Comparison of ENCODE assay signal across 17 cellular contexts in genomic region chr5:57906637-57907036, GRCh38.
DNase-seq lines count a peak whose midpoint lies in the region; ATAC-seq and TF ChIP-seq lines count a peak whose summit lies in the region.
"Had no signal": no experiment of that assay in that cellular context is flagged by ENCODE, and none has a peak within 500 bp of the region (broad histone marks: within the 10 kb centered on the region; RNA-seq: fewer than 3 reads in every experiment).

No MANE protein-coding gene starts in this region.

- no peak overlapping the region for H3K9ac ChIP-seq in mesenchymal stem cell (ENCODE audit: low read length)
- H3K9ac ChIP-seq: GM23248 had no signal

- no peak overlapping the region for H4K8ac ChIP-seq in mesenchymal stem cell (ENCODE audit: low read length)

- DNase-seq in left ventricle myocardium superior (peak; percentile 38), cardiac septum (ENCODE audit: low spot score) (no peak), ascending aorta (ENCODE audit: low spot score in 2 of 2) (no peak), mesenchymal stem cell (no peak), aorta (peak; percentile 35 to 57)
- DNase-seq in activated CD8-positive, alpha-beta memory T cell treated with anti-CD3 and anti-CD28 coated beads for 24 hours = no peak
- DNase-seq: ACHN; BE2C; CD4-positive, CD25-positive, alpha-beta regulatory T cell; CD8-positive, alpha-beta memory T cell; COR-L47; DMS79; GDM1; GM23248; H7 had no signal

- no peaks in the 10 kb centered on the region for H3K79me1 ChIP-seq in mesenchymal stem cell (replicated peaks; ENCODE audit: low read length, poor library complexity, severe bottlenecking)

- no peak overlapping the region for H3K4me2 ChIP-seq in mesenchymal stem cell (ENCODE audit: low read length, poor library complexity, severe bottlenecking)

- H3K18ac ChIP-seq in mesenchymal stem cell (ENCODE audit: low read depth in 1 of 2, low read length in 2 of 2) = no peak overlapping the region

- H2BK15ac ChIP-seq in mesenchymal stem cell (ENCODE audit: low read depth, poor library complexity, severe bottlenecking) = no peak overlapping the region

- no peak overlapping the region for H3K14ac ChIP-seq in mesenchymal stem cell (ENCODE audit: low read length in 2 of 2)

- WGBS in mesenchymal stem cell = 96% methylated on average over 7 of the region's 7 CpGs
- 8 to 9% methylated on average over 7 of the region's 7 CpGs for WGBS in aorta, 2 donors

- H3K27ac ChIP-seq in ascending aorta (peak overlapping the region; percentile 0 to 46), mesenchymal stem cell (ENCODE audit: low read length, poor library complexity, severe bottlenecking) (no peak overlapping the region), aorta (ENCODE audit: low read depth in 1 of 2, low read length in 2 of 2) (peak overlapping the region in 1 of 2 donors; percentile 67)
- H3K27ac ChIP-seq: GM23248 had no signal

- no peak for ATAC-seq in left ventricle myocardium superior
- peak; percentile 59 for ATAC-seq in aorta (ENCODE audit: low FRiP score)
- ATAC-seq in HG03045 (IDR thresholded peaks at IDR 0.05; ENCODE audit: unreplicated experiment) = no peak
- ATAC-seq in HG03460 (IDR thresholded peaks at IDR 0.05; ENCODE audit: unreplicated experiment) = no peak

- intact Hi-C loops in left ventricle myocardium superior (cut with micrococcal nuclease) = no loop called here
- intact Hi-C loops in cardiac septum (cut with DNase I) = no loop called here
- intact Hi-C loops in ascending aorta (cut with DNase I) = no loop called here
- intact Hi-C loops in aorta (cut with DNase I) = no loop called here

- no peak overlapping the region for H3K4ac ChIP-seq in mesenchymal stem cell (ENCODE audit: low read depth in 1 of 2, low read length in 2 of 2)

- no peak overlapping the region for H3K23ac ChIP-seq in mesenchymal stem cell (ENCODE audit: low read length in 2 of 2)

- no peak for TF ChIP-seq CTCF in ascending aorta (IDR thresholded peaks at IDR 0.05)

- no peaks in the 10 kb centered on the region for H3K4me1 ChIP-seq in ascending aorta
- H3K4me1 ChIP-seq in mesenchymal stem cell (ENCODE audit: control insufficient read depth, insufficient read depth, low read depth, low read length) = no peaks in the 10 kb centered on the region
- H3K4me1 ChIP-seq in aorta (ENCODE audit: control insufficient read depth in 1 of 2, insufficient read depth in 2 of 2, low read length in 2 of 2) = peaks cover 0 to 3% of the 10 kb centered on the region in 2 donors
- H3K4me1 ChIP-seq: BE2C had no signal

- peak overlapping the region; percentile 16 for H2AK5ac ChIP-seq in mesenchymal stem cell (ENCODE audit: low read length, severe bottlenecking)

- no peak overlapping the region for H2BK120ac ChIP-seq in mesenchymal stem cell (ENCODE audit: low read depth, low read length)

- H3K9me3 ChIP-seq in ascending aorta (no peaks in the 10 kb centered on the region), mesenchymal stem cell (ENCODE audit: control insufficient read depth, low read length) (no peaks in the 10 kb centered on the region), aorta (ENCODE audit: control insufficient read depth, low read length) (no peaks in the 10 kb centered on the region)
- H3K9me3 ChIP-seq: BE2C had no signal

- no peaks in the 10 kb centered on the region for H3K27me3 ChIP-seq in ascending aorta
- H3K27me3 ChIP-seq in mesenchymal stem cell (ENCODE audit: control insufficient read depth in 1 of 2, insufficient read depth in 1 of 2, low read length in 2 of 2) = no peaks in the 10 kb centered on the region
- H3K27me3 ChIP-seq in aorta (ENCODE audit: control insufficient read depth in 1 of 2, insufficient read depth in 2 of 2, low read length in 1 of 2) = no peaks in the 10 kb centered on the region
- H3K27me3 ChIP-seq: BE2C had no signal

- no peak overlapping the region for H4K91ac ChIP-seq in mesenchymal stem cell (ENCODE audit: low read length)

- no peak overlapping the region for H2BK12ac ChIP-seq in mesenchymal stem cell (ENCODE audit: low read length in 2 of 2)

- no peak overlapping the region for H2BK5ac ChIP-seq in mesenchymal stem cell (ENCODE audit: low read depth, low read length, poor library complexity, severe bottlenecking)

- H3K4me3 ChIP-seq in ascending aorta = peak overlapping the region in 1 of 2 donors; percentile 2
- no peak overlapping the region for H3K4me3 ChIP-seq in mesenchymal stem cell (ENCODE audit: insufficient read depth in 1 of 2, low read depth in 1 of 2, low read length in 2 of 2)
- no peak overlapping the region for H3K4me3 ChIP-seq in aorta (ENCODE audit: low read length in 2 of 2)
- H3K4me3 ChIP-seq: GM23248 had no signal

- H2AFZ ChIP-seq in mesenchymal stem cell (ENCODE audit: low read depth, low read length) = no peak overlapping the region
- H2AFZ ChIP-seq: GM23248 had no signal

- no peaks in the 10 kb centered on the region for H3K36me3 ChIP-seq in ascending aorta
- no peaks in the 10 kb centered on the region for H3K36me3 ChIP-seq in mesenchymal stem cell (ENCODE audit: control insufficient read depth in 1 of 2, insufficient read depth in 2 of 2, low read depth in 1 of 2, low read length in 2 of 2)
- H3K36me3 ChIP-seq in aorta (ENCODE audit: control insufficient read depth in 1 of 2, insufficient read depth in 2 of 2, low read length in 1 of 2) = no peaks in the 10 kb centered on the region
- H3K36me3 ChIP-seq: BE2C had no signal

Comparison
In these comparisons a context has a peak if more than half of its experiments do, and no peak if none do; other contexts are left out.
1. DNase-seq: peak in left ventricle myocardium superior (single experiment) and aorta (2 of 2); none in cardiac septum (single experiment), ascending aorta (0 of 2), mesenchymal stem cell (single experiment) and activated CD8-positive, alpha-beta memory T cell treated with anti-CD3 and anti-CD28 coated beads for 24 hours (single experiment).